6 cellular contexts compared by ENCODE assay signal in the genomic region with DNA sequence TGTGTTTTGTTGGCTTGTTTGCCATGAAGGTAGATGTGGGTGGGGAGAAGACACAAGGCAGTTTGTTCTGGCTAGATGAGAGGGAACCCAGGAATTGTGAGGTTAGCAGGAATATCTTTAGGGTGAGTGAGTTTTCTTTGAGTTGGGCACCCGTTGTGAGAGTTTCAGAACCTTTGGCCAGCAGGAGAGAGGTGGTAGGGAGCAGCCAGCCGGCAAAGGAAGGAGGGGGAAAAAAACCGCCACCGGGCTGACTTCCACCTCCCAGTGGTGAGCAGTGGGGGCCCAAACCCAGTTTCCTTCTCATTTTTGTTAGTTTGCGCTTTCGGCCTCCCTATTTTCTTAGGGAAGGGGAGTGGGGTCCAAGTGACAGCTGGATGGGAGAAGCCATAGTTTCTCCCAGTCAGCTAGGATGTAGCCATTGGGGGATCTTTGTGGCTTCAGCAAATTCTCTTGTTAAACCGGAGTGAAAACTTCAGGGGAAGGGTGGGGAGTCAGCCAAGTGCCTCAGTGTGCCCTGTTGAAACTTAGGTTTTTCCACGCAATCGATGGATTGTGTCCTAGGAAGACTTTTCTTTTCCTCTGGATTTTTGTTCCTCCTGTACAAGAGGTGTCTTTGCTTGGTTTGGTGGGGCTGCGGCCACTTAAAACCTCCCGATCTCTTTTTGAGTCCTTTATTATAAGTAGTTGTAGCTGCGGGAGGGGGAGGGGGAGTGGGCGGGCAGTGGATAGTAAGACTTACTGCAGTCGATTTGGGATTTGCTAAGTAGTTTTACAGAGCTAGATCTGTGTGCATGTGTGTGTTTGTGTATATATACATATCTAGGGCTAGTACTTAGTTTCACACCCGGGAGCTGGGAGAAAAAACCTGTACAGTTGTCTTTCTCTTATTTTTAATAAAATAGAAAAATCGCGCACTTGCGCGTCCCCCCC. TPM values are rescaled to one million over a fixed set of nuclear protein-coding genes. Genes with fewer than 3 reads are reported as not detected.
A peak's percentile ranks its signal among the peaks of the same experiment; 100 is the strongest.
DNase-seq lines count a peak whose midpoint lies in the region; ATAC-seq lines count a peak whose summit lies in the region.

No MANE protein-coding gene starts in this region.

- no peak for ATAC-seq in GM19455 (IDR thresholded peaks at IDR 0.05; ENCODE audit: unreplicated experiment)

- DNase-seq in NCI-H345 (lab: John Stamatoyannopoulos, UW) = peak; percentile 31
- no peak for DNase-seq in NCI-H345 treated with DMSO at 0.1 percent for 48 hours (lab: John Stamatoyannopoulos, UW; ENCODE audit: unreplicated experiment)
- DNase-seq in amniotic epithelial cell (ENCODE audit: low read depth) = peak; percentile 49
- peak; percentile 26 for DNase-seq in myocyte (ENCODE audit: low read depth)
- DNase-seq in NK-92 (lab: John Stamatoyannopoulos, UW; ENCODE audit: unreplicated experiment) = no peak

RNA-seq across cellular contexts. Expression of a gene that starts 1.1 kb away (rescaled TPM):
- 55.5 and 65.0 TPM in 2 replicates for total RNA-seq in myocyte
- 18.0 TPM for polyA plus RNA-seq in myocyte (2012)

RNA-seq across cellular contexts. Expression of a gene that starts 16.5 kb away (rescaled TPM):
- total RNA-seq in myocyte = 0.24 TPM in 1 of 2 replicates, not detected in the other
- not detected for polyA plus RNA-seq in myocyte (2012)

RNA-seq across cellular contexts. Expression of a gene that starts 37.5 kb away (rescaled TPM):
- 40.8 and 45.9 TPM in 2 replicates for total RNA-seq in myocyte
- polyA plus RNA-seq in myocyte (2012) = 28.1 TPM

RNA-seq across cellular contexts. Expression of a gene that starts 42.5 kb away (rescaled TPM):
- total RNA-seq in myocyte = 415 and 450 TPM in 2 replicates
- 540 TPM for polyA plus RNA-seq in myocyte (2012)

Comparison
In these comparisons a context has a peak if more than half of its experiments do, and no peak if none do; other contexts are left out.
1. DNase-seq: peak in NCI-H345 (single experiment), amniotic epithelial cell (single experiment) and myocyte (single experiment); none in NCI-H345 treated with DMSO at 0.1 percent for 48 hours (single experiment) and NK-92 (single experiment).